8 cellular contexts compared by ENCODE assay signal in genomic region chr13:73245271-73245670, GRCh38.
"Had no signal": no experiment of that assay in that cellular context is flagged by ENCODE, and none has a peak within 500 bp of the region (broad histone marks: within the 10 kb centered on the region; RNA-seq: fewer than 3 reads in every experiment).

No MANE protein-coding gene starts in this region.

- H3K4me3 ChIP-seq: GM23248, HAP-1 had no signal

- ATAC-seq: HCT116, HepG2 had no signal

- DNase-seq: GM23248, GOT3, H7, HFFc6, KBM-7 had no signal

- H3K9ac ChIP-seq: GM23248 had no signal

- H3K36me3 ChIP-seq: HAP-1 had no signal

- FAIRE-seq: HepG2 had no signal

- H3K27ac ChIP-seq: GM23248 had no signal

- H2AFZ ChIP-seq: GM23248 had no signal

- H3K4me1 ChIP-seq: HAP-1 had no signal

- H3K9me3 ChIP-seq: HAP-1 had no signal
